ENCODE assay signal across 24 cellular contexts in the genomic region with DNA sequence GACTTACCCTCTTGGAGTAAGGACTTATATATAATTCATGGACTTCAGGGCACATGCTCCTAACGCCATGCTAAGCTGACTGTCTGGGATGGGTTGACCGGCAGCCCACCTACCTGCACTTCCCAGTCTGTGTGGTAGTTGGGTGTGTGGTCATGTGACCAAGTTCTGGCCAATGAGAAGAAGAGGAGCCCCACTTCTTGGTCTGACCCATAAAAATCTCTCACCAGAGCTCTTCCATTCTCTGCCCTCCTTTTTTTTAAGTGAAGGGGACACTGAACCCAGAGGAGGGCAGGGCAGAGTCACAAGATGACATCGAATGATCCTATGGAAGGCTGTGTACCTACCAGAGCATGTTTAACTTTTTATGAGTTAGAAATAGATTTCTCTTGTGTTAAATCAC.
DNase-seq lines count a peak whose midpoint lies in the region; ATAC-seq and TF ChIP-seq lines count a peak whose summit lies in the region.
"Had no signal": no experiment of that assay in that cellular context is flagged by ENCODE, and none has a peak within 500 bp of the region (broad histone marks: within the 10 kb centered on the region; RNA-seq: fewer than 3 reads in every experiment).

No MANE protein-coding gene starts in this region.

- no peak overlapping the region for H3K4me2 ChIP-seq in H9 (ENCODE audit: insufficient read depth, insufficient read length, low read length)

- H3K4ac ChIP-seq in H9 (ENCODE audit: low read depth, low read length): no peak overlapping the region

- no peak overlapping the region for H2BK12ac ChIP-seq in H9 (ENCODE audit: insufficient read length, low read depth, low read length)

- no peaks in the 10 kb centered on the region for H3K9me3 Mint-ChIP-seq in H9
- H3K9me3 Mint-ChIP-seq: activated T-helper 2 cell treated with anti-CD3 and anti-CD28 coated beads, Interferon-gamma antibody, Interleukin-2, Interleukin-4, amounts not matched to agents 10 μg/mL and 5 μg/mL and 100 μg/mL, durations not matched to agents 14 hours and 24 hours and 36 hours; CD4-positive, alpha-beta memory T cell; central memory CD8-positive, alpha-beta T cell; endodermal cell; natural killer cell had no signal

- peaks cover 15% of the 10 kb centered on the region for H3K4me1 ChIP-seq in SJCRH30
- H3K4me1 ChIP-seq in esophagus squamous epithelium: peaks cover 0 to 29% (median 12%) of the 10 kb centered on the region in 3 donors
- peaks cover 0 to 13% (median 6%) of the 10 kb centered on the region in 4 donors for H3K4me1 ChIP-seq in sigmoid colon
- peaks cover 4% of the 10 kb centered on the region; the same call in 1 of the 2 replicates for H3K4me1 ChIP-seq in H9 (ENCODE audit: insufficient read depth, low read length)
- H3K4me1 ChIP-seq: psoas muscle had no signal

- WGBS in esophagus squamous epithelium, 2 donors: 86 to 92% methylated on average over 3 of the region's 3 CpGs
- 82 to 91% methylated on average over 3 of the region's 3 CpGs for WGBS in sigmoid colon, 2 donors
- no CpG with 5 or more reads among the region's 3 CpGs for WGBS in H9 (ENCODE audit: extremely low coverage, insufficient read length, low lambda C conversion rate)

- H3K9me3 ChIP-seq in SJCRH30 (replicated peaks) (no peaks in the 10 kb centered on the region), esophagus squamous epithelium (no peaks in the 10 kb centered on the region), sigmoid colon (no peaks in the 10 kb centered on the region), H9 (ENCODE audit: control insufficient read depth, low read depth, low read length) (no peaks in the 10 kb centered on the region)
- H3K9me3 ChIP-seq: psoas muscle, upper lobe of right lung had no signal

- DNase-seq in ACHN (peak; percentile 41), SJCRH30 (no peak), esophagus squamous epithelium (lab: John Stamatoyannopoulos, UW) (no peak), sigmoid colon (no peak), omental fat pad (ENCODE audit: low spot score) (no peak), H9 (no peak)
- DNase-seq: activated CD4-positive, CD25-positive, alpha-beta regulatory T cell treated with anti-CD3 and anti-CD28 coated beads, Interleukin-2, amount 50 U/mL, for 72 hours; CD4-positive, alpha-beta memory T cell; DMS79 treated with DMSO at 0.1 percent for 48 hours; MV-4-11; natural killer cell; NCI-H2029; NCI-H510A; psoas muscle; SIG-M5; stimulated activated CD4-positive, alpha-beta T cell treated with anti-CD3 and anti-CD28 coated beads, Interleukin-15, amount 100 ng/mL, for 24 hours; stimulated activated naive CD4-positive, alpha-beta T cell treated with Interleukin-2 at 50 U/mL for 16 hours; upper lobe of right lung had no signal

- no peaks in the 10 kb centered on the region for H3K79me2 ChIP-seq in H9 (ENCODE audit: insufficient read depth, low read length)

- H3K56ac ChIP-seq in H9 (ENCODE audit: insufficient read length, low read depth, low read length): no peak overlapping the region

- no peak overlapping the region for H4K91ac ChIP-seq in H9 (ENCODE audit: insufficient read length, low read depth, low read length)

- no peak overlapping the region for H4K8ac ChIP-seq in H9 (replicated peaks; ENCODE audit: insufficient read length, low read depth, low read length)

- TF ChIP-seq EP300 in sigmoid colon (IDR thresholded peaks at IDR 0.05): no peak

- no peak for TF ChIP-seq POLR2A in esophagus squamous epithelium (IDR thresholded peaks at IDR 0.05)
- TF ChIP-seq POLR2A in sigmoid colon (IDR thresholded peaks at IDR 0.05): no peak

- no peak overlapping the region for H3K4me3 Mint-ChIP-seq in H9
- H3K4me3 Mint-ChIP-seq: CD4-positive, alpha-beta memory T cell; central memory CD8-positive, alpha-beta T cell; endodermal cell; natural killer cell had no signal

- in situ Hi-C loops in ACHN (cut with HindIII; ENCODE audit: low pct_ligation_motif_present, low pct_unique_long_range_greater_than_20kb, low sequenced_read_pairs): no loop called here

- no peak overlapping the region for H3K9ac ChIP-seq in H9 (ENCODE audit: extremely low read depth, insufficient read length, low read length)

- H3K23ac ChIP-seq in H9 (ENCODE audit: insufficient read length, low read depth, low read length): no peak overlapping the region

- H3K4me1 Mint-ChIP-seq in H9: peaks cover 19 to 44% of the 10 kb centered on the region in 2 experiments
- H3K4me1 Mint-ChIP-seq: central memory CD8-positive, alpha-beta T cell; natural killer cell had no signal

- H3K27ac ChIP-seq in SJCRH30: peak overlapping the region; percentile 61
- peak overlapping the region in 3 of 4 donors; percentile 61 to 73 (median 64) for H3K27ac ChIP-seq in esophagus squamous epithelium
- peak overlapping the region; percentile 12 to 77 (median 42) for H3K27ac ChIP-seq in sigmoid colon
- H3K27ac ChIP-seq in H9 (ENCODE audit: insufficient read length, low read depth, low read length): no peak overlapping the region

- H3K14ac ChIP-seq in H9 (ENCODE audit: insufficient read depth, low read length): no peak overlapping the region

- no peak overlapping the region for H2AK5ac ChIP-seq in H9 (ENCODE audit: insufficient read length, low read length)

- ATAC-seq in omental fat pad (ENCODE audit: low FRiP score) (no peak), HG03342 (IDR thresholded peaks at IDR 0.05; ENCODE audit: unreplicated experiment) (no peak)
- no peak for ATAC-seq in activated CD4-positive, CD25-positive, alpha-beta regulatory T cell treated with anti-CD3 and anti-CD28 coated beads, Interleukin-2, amount 50 U/mL, for 24 hours
- ATAC-seq: natural killer cell had no signal

- H3K27me3 ChIP-seq in SJCRH30: no peaks in the 10 kb centered on the region
- peaks cover 0 to 20% (median 1%) of the 10 kb centered on the region in 4 donors for H3K27me3 ChIP-seq in esophagus squamous epithelium
- H3K27me3 ChIP-seq in sigmoid colon: no peaks in the 10 kb centered on the region
- H3K27me3 ChIP-seq in H9 (ENCODE audit: insufficient read depth, low read length): no peaks in the 10 kb centered on the region
- H3K27me3 ChIP-seq: upper lobe of right lung had no signal

- H3K27ac Mint-ChIP-seq in H9: no peak overlapping the region
- H3K27ac Mint-ChIP-seq: activated T-helper 2 cell treated with anti-CD3 and anti-CD28 coated beads, Interferon-gamma antibody, Interleukin-2, Interleukin-4, amounts not matched to agents 10 μg/mL and 5 μg/mL and 100 μg/mL, durations not matched to agents 14 hours and 24 hours and 36 hours; CD4-positive, alpha-beta memory T cell; endodermal cell; natural killer cell had no signal

- H3K4me3 ChIP-seq in SJCRH30 (no peak overlapping the region), esophagus squamous epithelium (peak overlapping the region in 1 of 4 donors; percentile 43), sigmoid colon (no peak overlapping the region)
- H3K4me3 ChIP-seq: lung, upper lobe of right lung had no signal

- H4K5ac ChIP-seq in H9 (ENCODE audit: insufficient read length, low read depth, low read length): no peak overlapping the region

- no peaks in the 10 kb centered on the region for H4K20me1 ChIP-seq in H9 (ENCODE audit: control insufficient read depth, insufficient read depth, insufficient read length)

- H3K36me3 ChIP-seq in SJCRH30: no peaks in the 10 kb centered on the region
- no peaks in the 10 kb centered on the region for H3K36me3 ChIP-seq in esophagus squamous epithelium
- H3K36me3 ChIP-seq in sigmoid colon: no peaks in the 10 kb centered on the region
- H3K36me3 ChIP-seq: upper lobe of right lung had no signal

- no peak overlapping the region for H2BK15ac ChIP-seq in H9 (ENCODE audit: low read depth, low read length)

- H2BK120ac ChIP-seq in H9 (ENCODE audit: low read depth, low read length, poor library complexity, severe bottlenecking): no peak overlapping the region

- no peak overlapping the region for H2AFZ ChIP-seq in H9 (ENCODE audit: low read length)

- no peak overlapping the region for H3T11ph ChIP-seq in H9 (ENCODE audit: low read length)

- TF ChIP-seq CTCF in esophagus squamous epithelium (IDR thresholded peaks at IDR 0.05): no peak
- no peak for TF ChIP-seq CTCF in sigmoid colon (IDR thresholded peaks at IDR 0.05)
- no peak for TF ChIP-seq CTCF in omental fat pad (IDR thresholded peaks at IDR 0.05)
- no peak for TF ChIP-seq CTCF in H9 (conservative IDR thresholded peaks at IDR 0.05)

- no peaks in the 10 kb centered on the region for H3K79me1 ChIP-seq in H9 (ENCODE audit: insufficient read depth, low read depth, low read length, poor library complexity, severe bottlenecking)

- no peaks in the 10 kb centered on the region for H3K23me2 ChIP-seq in H9 (ENCODE audit: insufficient read length, low read depth, low read length, poor library complexity, severe bottlenecking)

- no peaks in the 10 kb centered on the region for H3K36me3 Mint-ChIP-seq in H9 (ENCODE audit: insufficient read depth in 1 of 3, low read depth in 3 of 3)
- H3K36me3 Mint-ChIP-seq: CD4-positive, alpha-beta memory T cell; natural killer cell had no signal

- H3K18ac ChIP-seq in H9 (ENCODE audit: insufficient read length, low read depth, low read length): no peak overlapping the region

- no peak overlapping the region for H2BK20ac ChIP-seq in H9 (ENCODE audit: low read depth, low read length, poor library complexity, severe bottlenecking)

- intact Hi-C loops in esophagus squamous epithelium (cut with DNase I): no loop called here
- intact Hi-C loops in sigmoid colon (cut with DNase I): no loop called here

- no peaks in the 10 kb centered on the region for H3K27me3 Mint-ChIP-seq in H9 (ENCODE audit: low read depth)

- H2BK5ac ChIP-seq in H9 (ENCODE audit: insufficient read length, low read length): no peak overlapping the region
